17 cellular contexts compared by ENCODE assay signal in genomic region chrX:73561791-73562190, GRCh38. TPM values are rescaled to one million over a fixed set of nuclear protein-coding genes. Genes with fewer than 3 reads are reported as not detected.
DNase-seq lines count a peak whose midpoint lies in the region; ATAC-seq, FAIRE-seq and TF ChIP-seq lines count a peak whose summit lies in the region.
"Had no signal": no experiment of that assay in that cellular context is flagged by ENCODE, and none has a peak within 500 bp of the region (broad histone marks: within the 10 kb centered on the region; RNA-seq: fewer than 3 reads in every experiment).

No MANE protein-coding gene starts in this region.

- no peak for DNase-seq in activated CD4-positive, alpha-beta T cell treated with anti-CD3 and anti-CD28 coated beads, Interleukin-2, amount 10 ng/mL, durations not matched to agents 24 days and 14 days
- no peak for DNase-seq in activated CD4-positive, alpha-beta T cell treated with anti-CD3 and anti-CD28 coated beads for 4 hours
- peak; percentile 21 for DNase-seq in M059J (ENCODE audit: low read depth)
- no peak for DNase-seq in GM12878 (ENCODE audit: low read depth, low spot score)
- peak; percentile 45 for DNase-seq in osteoblast (ENCODE audit: insufficient read length, low spot score, missing footprints)
- no peak for DNase-seq in HuH-7.5 (ENCODE audit: low spot score)
- DNase-seq: activated naive CD4-positive, alpha-beta T cell; AML-193; NCI-H774; posterior cingulate gyrus; upper lobe of left lung had no signal

- H3K4me1 Mint-ChIP-seq in activated CD4-positive, alpha-beta T cell treated with anti-CD3 and anti-CD28 coated beads, Interleukin-2, amount 10 ng/mL, durations not matched to agents 24 days and 14 days = peaks cover 11% of the 10 kb centered on the region

- peaks cover 5% of the 10 kb centered on the region for H3K36me3 Mint-ChIP-seq in activated CD4-positive, alpha-beta T cell treated with anti-CD3 and anti-CD28 coated beads, Interleukin-2, amount 10 ng/mL, durations not matched to agents 24 days and 14 days (ENCODE audit: low read depth)

- H3K4me2 ChIP-seq in GM12878 (ENCODE audit: control insufficient read depth, insufficient read depth) = peak overlapping the region; percentile 21; the same call in 1 of the 2 replicates
- H3K4me2 ChIP-seq in osteoblast (ENCODE audit: insufficient read depth, low read length) = peak overlapping the region; percentile 87

- H3K9me3 ChIP-seq in GM12878 (replicated peaks; ENCODE audit: control insufficient read depth, insufficient read depth, low read length) = no peaks in the 10 kb centered on the region
- H3K9me3 ChIP-seq in osteoblast (ENCODE audit: low read depth, low read length) = no peaks in the 10 kb centered on the region
- H3K9me3 ChIP-seq: upper lobe of left lung had no signal

- H3K79me2 ChIP-seq in GM12878 (ENCODE audit: control insufficient read depth, insufficient read depth, low read length) = peaks cover 5% of the 10 kb centered on the region
- H3K79me2 ChIP-seq in osteoblast (ENCODE audit: insufficient read depth, low read length) = peaks cover 7% of the 10 kb centered on the region

- no peaks in the 10 kb centered on the region for H3K36me3 ChIP-seq in GM12878 (ENCODE audit: control insufficient read depth in 2 of 2, insufficient read depth in 2 of 2, low read length in 1 of 2)
- H3K36me3 ChIP-seq in osteoblast (ENCODE audit: insufficient read depth, low read length) = no peaks in the 10 kb centered on the region
- H3K36me3 ChIP-seq: upper lobe of left lung had no signal

- RAD21 ChIA-PET in GM12878 (lab: Charles Lee; ENCODE audit: unreplicated experiment) = no interaction called here

- TF ChIP-seq EP300 in GM12878 (IDR thresholded peaks at IDR 0.05; ENCODE audit: borderline replicate concordance in 1 of 2, control insufficient read depth in 1 of 2, low read depth in 2 of 2, low read length in 2 of 2) = no peak

- H3K27ac Mint-ChIP-seq in activated CD4-positive, alpha-beta T cell treated with anti-CD3 and anti-CD28 coated beads, Interleukin-2, amount 10 ng/mL, durations not matched to agents 24 days and 14 days = no peak overlapping the region

- TF ChIP-seq CTCF in GM12878 (IDR thresholded peaks at IDR 0.05 in 2 of 3, conservative IDR thresholded peaks at IDR 0.05 in 1 of 3; ENCODE audit: control insufficient read depth in 2 of 3, extremely low read depth in 1 of 3, insufficient read depth in 1 of 3, low read depth in 3 of 3, low read length in 3 of 3) = no peak
- no peak for TF ChIP-seq CTCF in osteoblast (IDR thresholded peaks at IDR 0.05; ENCODE audit: extremely low read depth, low read depth, low read length)

- H2AFZ ChIP-seq in GM12878 (ENCODE audit: control insufficient read depth, low read depth, low read length) = no peak overlapping the region
- no peak overlapping the region for H2AFZ ChIP-seq in osteoblast (ENCODE audit: low read length)

- no TSS peak for BruUV-seq in GM12878 (replicated peaks; lab: Mats Ljungman, UMichigan)

- POLR2A ChIA-PET in GM12878 (lab: Charles Lee) = no interaction called here

- no peaks in the 10 kb centered on the region for H3K9me3 Mint-ChIP-seq in activated CD4-positive, alpha-beta T cell treated with anti-CD3 and anti-CD28 coated beads, Interleukin-2, amount 10 ng/mL, durations not matched to agents 24 days and 14 days

- no peak for TF ChIP-seq POLR2A in GM12878 (IDR thresholded peaks at IDR 0.05; ENCODE audit: low read depth, low read length)

- no peak for FAIRE-seq in GM12878 (lab: Jason Lieb, UNC)
- FAIRE-seq: K562, TTC549 had no signal

- in situ Hi-C loops in GM12878 (cut with MboI) = no loop called here

- H3K4me3 Mint-ChIP-seq in activated CD4-positive, alpha-beta T cell treated with anti-CD3 and anti-CD28 coated beads, Interleukin-2, amount 10 ng/mL, durations not matched to agents 24 days and 14 days = peak overlapping the region; percentile 21

- SMC1A ChIA-PET in GM12878 (lab: Charles Lee; ENCODE audit: uncharacterized antibody, unreplicated experiment) = no interaction called here

- no peaks in the 10 kb centered on the region for H3K27me3 Mint-ChIP-seq in activated CD4-positive, alpha-beta T cell treated with anti-CD3 and anti-CD28 coated beads, Interleukin-2, amount 10 ng/mL, durations not matched to agents 24 days and 14 days

- 52% methylated on average over 3 of the region's 3 CpGs for WGBS in GM12878 (ENCODE audit: insufficient coverage, insufficient replicate concordance, low lambda C conversion rate, missing lambda C conversion rate)

- no peaks in the 10 kb centered on the region for H4K20me1 ChIP-seq in GM12878 (ENCODE audit: control insufficient read depth, insufficient read depth)
- H4K20me1 ChIP-seq in osteoblast (ENCODE audit: insufficient read depth, low read length) = no peaks in the 10 kb centered on the region

- intact Hi-C loops in activated CD4-positive, alpha-beta T cell treated with anti-CD3 and anti-CD28 coated beads, Interleukin-2, amount 10 ng/mL, durations not matched to agents 24 days and 14 days (cut with micrococcal nuclease) = loop anchor here (5.0 to 10.0 kb wide), 2 partner anchors 383 to 731 kb away; no protein-coding TSS in a partner anchor
- intact Hi-C loops in GM12878 (cut with micrococcal nuclease; ENCODE audit: unreplicated experiment) = no loop called here

- no peak for TF ChIP-seq RAD21 in GM12878 (IDR thresholded peaks at IDR 0.05; ENCODE audit: insufficient read depth, low read depth, low read length)

- ATAC-seq in GM12878 (no peak), GM19324 (IDR thresholded peaks at IDR 0.05; ENCODE audit: low FRiP score, unreplicated experiment) (no peak), HG02973 (IDR thresholded peaks at IDR 0.05; ENCODE audit: unreplicated experiment) (no peak)
- ATAC-seq: left lobe of liver had no signal

- H3K4me3 ChIP-seq in GM12878 (no peak overlapping the region; the same call in none of the 2 replicates), osteoblast (ENCODE audit: insufficient read depth, low read length) (no peak overlapping the region)

- CTCF ChIA-PET in GM12878 (lab: Yijun Ruan, JAX) = no interaction called here

- H3K27ac ChIP-seq in GM12878 (ENCODE audit: control insufficient read depth, insufficient read depth) (no peak overlapping the region), osteoblast (ENCODE audit: low read depth, low read length) (no peak overlapping the region)
- H3K27ac ChIP-seq: epithelial cell of prostate had no signal

- H3K27me3 ChIP-seq in GM12878 (replicated peaks in 1 of 2; ENCODE audit: control insufficient read depth in 2 of 2, insufficient read depth in 2 of 2, low read length in 1 of 2) = no peaks in the 10 kb centered on the region
- H3K27me3 ChIP-seq in osteoblast (ENCODE audit: insufficient read depth, low read length) = peaks cover 12% of the 10 kb centered on the region
- H3K27me3 ChIP-seq: upper lobe of left lung had no signal

- H3K4me1 ChIP-seq in GM12878 (ENCODE audit: control insufficient read depth, insufficient read depth, low read length) = no peaks in the 10 kb centered on the region
- H3K4me1 ChIP-seq in osteoblast (ENCODE audit: insufficient read depth, low read length) = peaks cover 6% of the 10 kb centered on the region

- H3K9ac ChIP-seq in GM12878 (ENCODE audit: control insufficient read depth, insufficient read depth, low read length) = no peak overlapping the region; the same call in 1 of the 2 replicates

TF ChIP-seq in GM12878, 131 proteins besides CTCF, POLR2A, EP300 and RAD21:
- TF ChIP-seq YBX1 (IDR thresholded peaks at IDR 0.05) (no peak), PAX5 (IDR thresholded peaks at IDR 0.05; ENCODE audit: borderline replicate concordance, low read depth, low read length) (no peak), KDM1A (IDR thresholded peaks at IDR 0.05; ENCODE audit: borderline replicate concordance) (no peak), MXI1 (IDR thresholded peaks at IDR 0.05; ENCODE audit: low read depth, low read length) (no peak)
- TF ChIP-seq, protein P1, sequence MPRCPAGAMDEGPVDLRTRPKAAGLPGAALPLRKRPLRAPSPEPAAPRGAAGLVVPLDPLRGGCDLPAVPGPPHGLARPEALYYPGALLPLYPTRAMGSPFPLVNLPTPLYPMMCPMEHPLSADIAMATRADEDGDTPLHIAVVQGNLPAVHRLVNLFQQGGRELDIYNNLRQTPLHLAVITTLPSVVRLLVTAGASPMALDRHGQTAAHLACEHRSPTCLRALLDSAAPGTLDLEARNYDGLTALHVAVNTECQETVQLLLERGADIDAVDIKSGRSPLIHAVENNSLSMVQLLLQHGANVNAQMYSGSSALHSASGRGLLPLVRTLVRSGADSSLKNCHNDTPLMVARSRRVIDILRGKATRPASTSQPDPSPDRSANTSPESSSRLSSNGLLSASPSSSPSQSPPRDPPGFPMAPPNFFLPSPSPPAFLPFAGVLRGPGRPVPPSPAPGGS (IDR thresholded peaks at IDR 0.05; ENCODE audit: borderline replicate concordance, insufficient read depth, low read depth, low read length, poor library complexity, severe bottlenecking) = no peak
TF ChIP-seq in GM12878: peak in this region for 0.

RNA-seq across cellular contexts. Expression of gene CHIC1, which starts 1.2 kb away (rescaled TPM):
- total RNA-seq in activated CD4-positive, alpha-beta T cell treated with anti-CD3 and anti-CD28 coated beads, Interleukin-2, amount 10 ng/mL, durations not matched to agents 24 days and 14 days = 4.8 and 5.4 TPM in 2 replicates
- total RNA-seq in M059J (2014; rRNA removed; shearing (Covaris generic)) = 13.9 and 22.8 TPM in 2 replicates
- 25.5 and 27.8 TPM in 2 replicates for total RNA-seq in GM12878 (2013; cell fraction: nucleolus; rRNA removed)
- total RNA-seq in GM12878 (2014; rRNA removed) (4.3 and 5.2 TPM in 2 replicates), GM12878 (2014; rRNA removed; fragmentation: Illumina TruSeq; extraction: Trizol) (4.4 and 5.0 TPM in 2 replicates), GM12878 (2021) (4.2 and 4.4 TPM in 2 replicates), osteoblast (12.3 and 13.3 TPM in 2 replicates)
- polyA plus RNA-seq in GM12878 (2011; ENCODE audit: low read depth) = 3.5 TPM
- polyA plus RNA-seq in GM12878 (2011; rRNA removed) (7.6 and 13.7 TPM in 2 replicates), GM12878 (2014; fragmentation: Illumina TruSeq; extraction: Trizol) (4.9 and 5.2 TPM in 2 replicates), GM12878 (2014; fragmentation: Nextera tagmentation; extraction: Ambion mirVana) (under 1 TPM; 0.72 to 0.73 TPM), GM12878 (2014; rRNA removed) (2.3 and 3.2 TPM in 2 replicates), GM12878 (2016; fragmentation: Nextera tagmentation; extraction: Ambion mirVana) (1 to 10 TPM; 1.4 to 2.8 TPM)
- 1.9 and 2.0 TPM in 2 replicates for polyA plus RNA-seq in GM12878 (2011; cell fraction: cytosol; rRNA removed)
- polyA plus RNA-seq in GM12878 (2011; cell fraction: nucleus; rRNA removed) = 8.6 and 10.4 TPM in 2 replicates
- 3.8 and 5.2 TPM in 2 replicates for polyA plus RNA-seq in GM12878 (2012)
- 5.7 and 6.9 TPM in 2 replicates for polyA minus RNA-seq in GM12878 (2011; rRNA and poly(A)+ RNA removed)
- polyA minus RNA-seq in GM12878 (2011; cell fraction: cytosol; rRNA and poly(A)+ RNA removed) = 1.5 and 2.6 TPM in 2 replicates
- 6.8 and 9.3 TPM in 2 replicates for polyA minus RNA-seq in GM12878 (2011; cell fraction: nucleus; rRNA and poly(A)+ RNA removed)

Comparison
In these comparisons a context has a peak if more than half of its experiments do, and no peak if none do; other contexts are left out.
1. DNase-seq: peak in M059J (single experiment) and osteoblast (single experiment); none in activated CD4-positive, alpha-beta T cell treated with anti-CD3 and anti-CD28 coated beads, Interleukin-2, amount 10 ng/mL, durations not matched to agents 24 days and 14 days (single experiment), activated CD4-positive, alpha-beta T cell treated with anti-CD3 and anti-CD28 coated beads for 4 hours (0 of 2), GM12878 (single experiment) and HuH-7.5 (single experiment).